Comparison of ENCODE assay signal across 11 cellular contexts in genomic region chrX:356385-357034, GRCh38. TPM values are rescaled to one million over a fixed set of nuclear protein-coding genes. Genes with fewer than 3 reads are reported as not detected.
DNase-seq lines count a peak whose midpoint lies in the region; ATAC-seq and TF ChIP-seq lines count a peak whose summit lies in the region.
"Had no signal": no experiment of that assay in that cellular context is flagged by ENCODE, and none has a peak within 500 bp of the region (broad histone marks: within the 10 kb centered on the region; RNA-seq: fewer than 3 reads in every experiment).

No MANE protein-coding gene starts in this region.

- no TSS peak for BruUV-seq in Caco-2 (replicated peaks; lab: Mats Ljungman, UMichigan)

- no peak for ATAC-seq in HG03175 (IDR thresholded peaks at IDR 0.05; ENCODE audit: unreplicated experiment)
- ATAC-seq: right lobe of liver had no signal

- in situ Hi-C loops in astrocyte of the spinal cord (cut with HindIII; ENCODE audit: low sequenced_read_pairs): no loop called here
- in situ Hi-C loops in GM13977 (cut with MboI; ENCODE audit: low pct_unique_long_range_greater_than_20kb, low sequenced_read_pairs, unreplicated experiment): no loop called here

- peaks cover 40% of the 10 kb centered on the region for H3K36me3 Mint-ChIP-seq in activated CD4-positive, alpha-beta T cell treated with anti-CD3 and anti-CD28 coated beads, Interleukin-2, amount 10 ng/mL, durations not matched to agents 24 days and 14 days (ENCODE audit: low read depth)
- peaks cover 55% of the 10 kb centered on the region for H3K36me3 Mint-ChIP-seq in Caco-2 (ENCODE audit: insufficient read depth, unreplicated experiment)

- no peaks in the 10 kb centered on the region for H3K27me3 Mint-ChIP-seq in activated CD4-positive, alpha-beta T cell treated with anti-CD3 and anti-CD28 coated beads, Interleukin-2, amount 10 ng/mL, durations not matched to agents 24 days and 14 days
- no peaks in the 10 kb centered on the region for H3K27me3 Mint-ChIP-seq in Caco-2 (ENCODE audit: insufficient read depth, unreplicated experiment)

- H3K4me3 ChIP-seq in Jurkat, Clone E6-1 (ENCODE audit: low read length): peak overlapping the region; percentile 15; the same call in 1 of the 2 replicates
- H3K4me3 ChIP-seq in astrocyte of the spinal cord (ENCODE audit: low read depth, low read length) (no peak overlapping the region), Caco-2 (ENCODE audit: low read depth, low read length) (no peak overlapping the region)
- H3K4me3 ChIP-seq: right lobe of liver, tibial nerve had no signal

- peak overlapping the region; percentile 90 for H3K27ac Mint-ChIP-seq in activated CD4-positive, alpha-beta T cell treated with anti-CD3 and anti-CD28 coated beads, Interleukin-2, amount 10 ng/mL, durations not matched to agents 24 days and 14 days
- H3K27ac Mint-ChIP-seq in Caco-2 (ENCODE audit: unreplicated experiment): no peak overlapping the region

- POLR2A ChIA-PET in Caco-2 (lab: Charles Lee): no interaction called here

- H3K9me3 Mint-ChIP-seq in activated CD4-positive, alpha-beta T cell treated with anti-CD3 and anti-CD28 coated beads, Interleukin-2, amount 10 ng/mL, durations not matched to agents 24 days and 14 days: peaks cover 4% of the 10 kb centered on the region
- H3K9me3 Mint-ChIP-seq in Caco-2 (ENCODE audit: unreplicated experiment): no peaks in the 10 kb centered on the region

- H3K4me1 ChIP-seq in Caco-2: no peaks in the 10 kb centered on the region
- H3K4me1 ChIP-seq: right lobe of liver, tibial nerve had no signal

- no peaks in the 10 kb centered on the region for H3K27me3 ChIP-seq in Caco-2 (replicated peaks; ENCODE audit: control insufficient read depth, insufficient read depth, low read length)
- H3K27me3 ChIP-seq: right lobe of liver, tibial nerve had no signal

- no peak for DNase-seq in activated CD4-positive, alpha-beta T cell treated with anti-CD3 and anti-CD28 coated beads, Interleukin-2, amount 10 ng/mL, durations not matched to agents 24 days and 14 days
- DNase-seq in activated CD4-positive, alpha-beta T cell treated with anti-CD3 and anti-CD28 coated beads for 4 hours: no peak
- no peak for DNase-seq in Jurkat, Clone E6-1 (ENCODE audit: low read depth, low spot score)
- peak; percentile 58 for DNase-seq in astrocyte of the spinal cord (ENCODE audit: low read depth, low spot score)
- DNase-seq in non-pigmented ciliary epithelial cell (ENCODE audit: low read depth): peak; percentile 79
- DNase-seq in Caco-2: no peak
- DNase-seq in GM13977 (ENCODE audit: low spot score): no peak
- DNase-seq: NCI-H82 had no signal

- H3K4me1 Mint-ChIP-seq in activated CD4-positive, alpha-beta T cell treated with anti-CD3 and anti-CD28 coated beads, Interleukin-2, amount 10 ng/mL, durations not matched to agents 24 days and 14 days: peaks cover 18% of the 10 kb centered on the region
- no peaks in the 10 kb centered on the region for H3K4me1 Mint-ChIP-seq in Caco-2 (ENCODE audit: low read depth, unreplicated experiment)

- peaks cover 2% of the 10 kb centered on the region for H3K36me3 ChIP-seq in Caco-2 (ENCODE audit: control insufficient read depth, insufficient read depth, low read length)
- H3K36me3 ChIP-seq: right lobe of liver had no signal

- peaks cover 9% of the 10 kb centered on the region; the same call in 1 of the 2 replicates for H3K9me3 ChIP-seq in Caco-2
- H3K9me3 ChIP-seq: right lobe of liver had no signal

- CTCF ChIA-PET in Caco-2 (lab: Charles Lee): no interaction called here

- H3K4me3 Mint-ChIP-seq in activated CD4-positive, alpha-beta T cell treated with anti-CD3 and anti-CD28 coated beads, Interleukin-2, amount 10 ng/mL, durations not matched to agents 24 days and 14 days: peak overlapping the region; percentile 60
- H3K4me3 Mint-ChIP-seq in Caco-2 (ENCODE audit: unreplicated experiment): no peak overlapping the region

- TF ChIP-seq CTCF in astrocyte of the spinal cord (IDR thresholded peaks at IDR 0.05; ENCODE audit: low read depth, low read length) (no peak), Caco-2 (IDR thresholded peaks at IDR 0.05; ENCODE audit: insufficient read depth in 1 of 2, low read depth in 1 of 2, low read length in 1 of 2, severe bottlenecking in 1 of 2, unreplicated experiment in 1 of 2) (no peak), GM13977 (IDR thresholded peaks at IDR 0.05; ENCODE audit: extremely low read depth, insufficient read depth, missing control alignments) (no peak)

- intact Hi-C loops in activated CD4-positive, alpha-beta T cell treated with anti-CD3 and anti-CD28 coated beads, Interleukin-2, amount 10 ng/mL, durations not matched to agents 24 days and 14 days (cut with micrococcal nuclease): loop anchor here (1.0 kb wide), 1 partner anchor 31 kb away; no protein-coding TSS in a partner anchor
- intact Hi-C loops in Caco-2 (cut with micrococcal nuclease; ENCODE audit: unreplicated experiment): no loop called here

RNA-seq across cellular contexts. Expression of gene PPP2R3B, which starts 30.2 kb away (rescaled TPM):
- total RNA-seq in activated CD4-positive, alpha-beta T cell treated with anti-CD3 and anti-CD28 coated beads, Interleukin-2, amount 10 ng/mL, durations not matched to agents 24 days and 14 days: 47.5 and 47.8 TPM in 2 replicates
- polyA plus RNA-seq in Jurkat, Clone E6-1 (2012; ENCODE audit: insufficient read depth, insufficient read length): 37.4 TPM
- total RNA-seq in Caco-2 (2022): 57.9 and 71.3 TPM in 2 replicates

RNA-seq across cellular contexts. Expression of gene GTPBP6, which starts 37.9 kb away (rescaled TPM):
- total RNA-seq in activated CD4-positive, alpha-beta T cell treated with anti-CD3 and anti-CD28 coated beads, Interleukin-2, amount 10 ng/mL, durations not matched to agents 24 days and 14 days: 66.3 and 70.5 TPM in 2 replicates
- 38.8 TPM for polyA plus RNA-seq in Jurkat, Clone E6-1 (2012; ENCODE audit: insufficient read depth, insufficient read length)
- 72.4 and 75.0 TPM in 2 replicates for total RNA-seq in Caco-2 (2022)

Comparison
In these comparisons a context has a peak if more than half of its experiments do, and no peak if none do; other contexts are left out.
1. DNase-seq: peak in astrocyte of the spinal cord (single experiment) and non-pigmented ciliary epithelial cell (single experiment); none in activated CD4-positive, alpha-beta T cell treated with anti-CD3 and anti-CD28 coated beads, Interleukin-2, amount 10 ng/mL, durations not matched to agents 24 days and 14 days (single experiment), activated CD4-positive, alpha-beta T cell treated with anti-CD3 and anti-CD28 coated beads for 4 hours (0 of 2), Jurkat, Clone E6-1 (single experiment), Caco-2 (0 of 2) and GM13977 (single experiment).